8 cellular contexts compared by ENCODE assay signal in genomic region chr1:154534263-154534844, GRCh38.
A peak's percentile ranks its signal among the peaks of the same experiment; 100 is the strongest.
DNase-seq lines count a peak whose midpoint lies in the region; ATAC-seq and TF ChIP-seq lines count a peak whose summit lies in the region.

No MANE protein-coding gene starts in this region.

- H3K9me3 ChIP-seq in OCI-LY1 (ENCODE audit: low read length) = no peaks in the 10 kb centered on the region

- in situ Hi-C loops in ACHN (cut with HindIII; ENCODE audit: low pct_ligation_motif_present, low pct_unique_long_range_greater_than_20kb, low sequenced_read_pairs) = no loop called here

- H4K20me1 ChIP-seq in OCI-LY1 (ENCODE audit: insufficient read depth, low read length) = no peaks in the 10 kb centered on the region

- H3K79me2 ChIP-seq in OCI-LY1 (ENCODE audit: insufficient read depth, low read length) = no peaks in the 10 kb centered on the region

- H3K9me2 ChIP-seq in OCI-LY1 (ENCODE audit: low read depth, low read length) = no peaks in the 10 kb centered on the region

- no peaks in the 10 kb centered on the region for H3K36me3 ChIP-seq in OCI-LY1 (ENCODE audit: insufficient read depth, low read length)

- no peak overlapping the region for H3K9ac ChIP-seq in OCI-LY1 (ENCODE audit: low read length)

- peaks cover 6% of the 10 kb centered on the region for H3K27me3 ChIP-seq in OCI-LY1 (ENCODE audit: insufficient read depth, low read length)

- POLR2A ChIA-PET in HEK293T (lab: Yijun Ruan, JAX) = no interaction called here

- DNase-seq in ACHN (peak; percentile 50), HEK293T (ENCODE audit: extremely low spot score) (peak; percentile 78), foreskin fibroblast (peak in 1 of 2 donors; percentile 25), coronary artery (ENCODE audit: low spot score) (no peak)
- no peak for DNase-seq in stimulated activated CD4-positive, alpha-beta T cell treated with anti-CD3 and anti-CD28 coated beads, Interleukin-12 subunit alpha, Interleukin-12 subunit beta, amount 100 ng/mL, for 4 hours

- H2AFZ ChIP-seq in OCI-LY1 (ENCODE audit: low read length) = no peak overlapping the region

- CTCF ChIA-PET in HEK293T (lab: Yijun Ruan, JAX) = interaction anchor here (2.0 kb wide), 1 partner anchor 12 kb away, joined by 9 read pairs; no protein-coding TSS in a partner anchor

- H3K4me3 ChIP-seq in OCI-LY1 (ENCODE audit: low read depth, low read length, poor library complexity, severe bottlenecking) = no peak overlapping the region
- no peak overlapping the region for H3K4me3 ChIP-seq in foreskin fibroblast (ENCODE audit: low read depth in 1 of 2, low read length in 2 of 2)
- no peak overlapping the region for H3K4me3 ChIP-seq in coronary artery

- H3K27ac ChIP-seq in OCI-LY1 (ENCODE audit: low read depth, low read length, poor library complexity, severe bottlenecking) (no peak overlapping the region), coronary artery (no peak overlapping the region)

- H3K4me1 ChIP-seq in OCI-LY1 (ENCODE audit: insufficient read depth, low read length, severe bottlenecking) = no peaks in the 10 kb centered on the region

- no peak for ATAC-seq in HG03139 (IDR thresholded peaks at IDR 0.05; ENCODE audit: unreplicated experiment)
- no peak for ATAC-seq in HG02678 (IDR thresholded peaks at IDR 0.05; ENCODE audit: unreplicated experiment)

- peak; percentile 59; the same call in 1 of the 2 replicates for TF ChIP-seq CTCF in OCI-LY1 (IDR thresholded peaks at IDR 0.05; ENCODE audit: low read length)
- TF ChIP-seq CTCF in foreskin fibroblast (IDR thresholded peaks at IDR 0.05; ENCODE audit: low read depth, low read length) = peak; percentile 43
- TF ChIP-seq CTCF in coronary artery (IDR thresholded peaks at IDR 0.05) = no peak

- no peak overlapping the region for H3K4me2 ChIP-seq in OCI-LY1 (ENCODE audit: low read length)

- no peaks in the 10 kb centered on the region for H3F3A ChIP-seq in OCI-LY1 (ENCODE audit: insufficient read depth, low read length)

TF ChIP-seq in HEK293T, 16 proteins besides CTCF, POLR2A, EP300 and RAD21:
- TF ChIP-seq ZNF384 (IDR thresholded peaks at IDR 0.05) (no peak), SP1 (IDR thresholded peaks at IDR 0.05) (no peak), FOXK2 (IDR thresholded peaks at IDR 0.05) (no peak)

Comparison
In these comparisons a context has a peak if more than half of its experiments do, and no peak if none do; other contexts are left out.
1. DNase-seq: peak in ACHN (single experiment) and HEK293T (single experiment); none in coronary artery (single experiment) and stimulated activated CD4-positive, alpha-beta T cell treated with anti-CD3 and anti-CD28 coated beads, Interleukin-12 subunit alpha, Interleukin-12 subunit beta, amount 100 ng/mL, for 4 hours (single experiment).